Comparison of ENCODE assay signal across 11 cellular contexts in the genomic region with DNA sequence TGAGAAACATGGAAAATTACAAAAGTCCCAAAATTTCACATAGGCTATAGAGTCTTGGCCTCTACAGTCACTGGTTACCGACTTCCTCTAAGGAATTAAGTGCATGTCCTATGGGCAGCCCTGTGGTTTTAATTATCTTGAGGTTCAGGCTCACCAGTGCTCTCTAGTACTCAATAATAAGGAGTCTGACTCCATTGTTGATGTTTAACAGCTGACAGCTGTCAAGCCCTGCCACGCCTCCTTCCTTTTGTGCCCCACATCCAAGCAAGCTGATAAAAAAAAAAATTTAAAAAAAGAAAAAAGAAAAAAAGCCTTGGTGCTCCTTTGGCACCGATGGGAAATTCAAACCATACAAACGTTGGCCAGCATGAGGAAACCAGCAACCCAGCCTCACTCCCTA.
DNase-seq lines count a peak whose midpoint lies in the region; ATAC-seq and TF ChIP-seq lines count a peak whose summit lies in the region.
"Had no signal": no experiment of that assay in that cellular context is flagged by ENCODE, and none has a peak within 500 bp of the region (broad histone marks: within the 10 kb centered on the region; RNA-seq: fewer than 3 reads in every experiment).

No MANE protein-coding gene starts in this region.

- no peak overlapping the region for H3K4me3 Mint-ChIP-seq in stimulated activated naive CD8-positive, alpha-beta T cell treated with anti-CD3 and anti-CD28 coated beads, Interleukin-15, amount 100 ng/mL, for 72 hours
- no peak overlapping the region for H3K4me3 Mint-ChIP-seq in brain
- H3K4me3 Mint-ChIP-seq in activated CD4-positive, alpha-beta T cell treated with anti-CD3 and anti-CD28 coated beads, Interleukin-2, amount 10 ng/mL, durations not matched to agents 24 days and 14 days: no peak overlapping the region
- H3K4me3 Mint-ChIP-seq: T-helper 1 cell treated with Interleukin-12 subunit alpha and Interleukin-12 subunit beta and Interleukin-4 antibody, amounts not matched to agents 30 μg/mL and 1 μg/mL, for 36 hours had no signal

- no peak for TF ChIP-seq CTCF in brain (conservative IDR thresholded peaks at IDR 0.05)

- no peak overlapping the region for H3K27ac Mint-ChIP-seq in stimulated activated naive CD8-positive, alpha-beta T cell treated with anti-CD3 and anti-CD28 coated beads, Interleukin-15, amount 100 ng/mL, for 72 hours
- H3K27ac Mint-ChIP-seq in brain: peak overlapping the region in 3 of 5 experiments; percentile 56 to 92 (median 78)
- no peak overlapping the region for H3K27ac Mint-ChIP-seq in activated CD4-positive, alpha-beta T cell treated with anti-CD3 and anti-CD28 coated beads, Interleukin-2, amount 10 ng/mL, durations not matched to agents 24 days and 14 days
- H3K27ac Mint-ChIP-seq: T-helper 1 cell treated with Interleukin-12 subunit alpha and Interleukin-12 subunit beta and Interleukin-4 antibody, amounts not matched to agents 30 μg/mL and 1 μg/mL, for 36 hours had no signal

- ATAC-seq in stimulated activated naive CD8-positive, alpha-beta T cell treated with anti-CD3 and anti-CD28 coated beads, Interleukin-15, Interleukin-2, amounts not matched to agents 100 U/mL and 50 U/mL, for 24 hours: peak; percentile 12
- ATAC-seq in stimulated activated naive CD8-positive, alpha-beta T cell treated with anti-CD3 and anti-CD28 coated beads, Interleukin-15, amount 100 ng/mL, for 72 hours: no peak
- ATAC-seq: body of pancreas had no signal

- H3K9me3 Mint-ChIP-seq in stimulated activated naive CD8-positive, alpha-beta T cell treated with anti-CD3 and anti-CD28 coated beads, Interleukin-15, amount 100 ng/mL, for 72 hours: peaks cover 0 to 14% of the 10 kb centered on the region in 2 donors
- H3K9me3 Mint-ChIP-seq in brain: peaks cover 8 to 23% (median 21%) of the 10 kb centered on the region in 5 experiments
- no peaks in the 10 kb centered on the region for H3K9me3 Mint-ChIP-seq in activated CD4-positive, alpha-beta T cell treated with anti-CD3 and anti-CD28 coated beads, Interleukin-2, amount 10 ng/mL, durations not matched to agents 24 days and 14 days
- H3K9me3 Mint-ChIP-seq: T-helper 1 cell treated with Interleukin-12 subunit alpha and Interleukin-12 subunit beta and Interleukin-4 antibody, amounts not matched to agents 30 μg/mL and 1 μg/mL, for 36 hours had no signal

- no peak for DNase-seq in stimulated activated naive CD8-positive, alpha-beta T cell treated with anti-CD3 and anti-CD28 coated beads, Interleukin-15, Interleukin-2, amounts not matched to agents 100 U/mL and 50 U/mL, for 24 hours
- no peak for DNase-seq in stimulated activated naive CD8-positive, alpha-beta T cell treated with anti-CD3 and anti-CD28 coated beads, Interleukin-15, amount 100 ng/mL, for 72 hours
- DNase-seq in NCI-H2227 (lab: John Stamatoyannopoulos, UW; ENCODE audit: unreplicated experiment): peak; percentile 30
- DNase-seq in DMS114 treated with DMSO at 0.1 percent for 48 hours (lab: John Stamatoyannopoulos, UW; ENCODE audit: unreplicated experiment): no peak
- no peak for DNase-seq in activated CD8-positive, alpha-beta memory T cell treated with anti-CD3 and anti-CD28 coated beads, Interleukin-2, amount 50 U/mL, for 48 hours
- no peak for DNase-seq in activated CD4-positive, alpha-beta T cell treated with anti-CD3 and anti-CD28 coated beads, Interleukin-2, amount 10 ng/mL, durations not matched to agents 24 days and 14 days
- DNase-seq in GM19238 (ENCODE audit: insufficient read length, low spot score): no peak
- DNase-seq: GOT3 had no signal

- H3K4me1 Mint-ChIP-seq in stimulated activated naive CD8-positive, alpha-beta T cell treated with anti-CD3 and anti-CD28 coated beads, Interleukin-15, amount 100 ng/mL, for 72 hours: peaks cover 44% of the 10 kb centered on the region
- H3K4me1 Mint-ChIP-seq in brain: peaks cover 29% of the 10 kb centered on the region
- peaks cover 41% of the 10 kb centered on the region for H3K4me1 Mint-ChIP-seq in activated CD4-positive, alpha-beta T cell treated with anti-CD3 and anti-CD28 coated beads, Interleukin-2, amount 10 ng/mL, durations not matched to agents 24 days and 14 days

- intact Hi-C loops in activated CD4-positive, alpha-beta T cell treated with anti-CD3 and anti-CD28 coated beads, Interleukin-2, amount 10 ng/mL, durations not matched to agents 24 days and 14 days (cut with micrococcal nuclease): no loop called here

- no peaks in the 10 kb centered on the region for H3K27me3 Mint-ChIP-seq in stimulated activated naive CD8-positive, alpha-beta T cell treated with anti-CD3 and anti-CD28 coated beads, Interleukin-15, amount 100 ng/mL, for 72 hours
- peaks cover 3% of the 10 kb centered on the region for H3K27me3 Mint-ChIP-seq in brain
- H3K27me3 Mint-ChIP-seq in activated CD4-positive, alpha-beta T cell treated with anti-CD3 and anti-CD28 coated beads, Interleukin-2, amount 10 ng/mL, durations not matched to agents 24 days and 14 days: no peaks in the 10 kb centered on the region

- H3K36me3 Mint-ChIP-seq in brain: peaks cover 7% of the 10 kb centered on the region
- H3K36me3 Mint-ChIP-seq in activated CD4-positive, alpha-beta T cell treated with anti-CD3 and anti-CD28 coated beads, Interleukin-2, amount 10 ng/mL, durations not matched to agents 24 days and 14 days (ENCODE audit: low read depth): no peaks in the 10 kb centered on the region

Comparison
In these comparisons a context has a peak if more than half of its experiments do, and no peak if none do; other contexts are left out.
1. H3K27ac Mint-ChIP-seq: peak in brain (3 of 5); none in stimulated activated naive CD8-positive, alpha-beta T cell treated with anti-CD3 and anti-CD28 coated beads, Interleukin-15, amount 100 ng/mL, for 72 hours (0 of 2) and activated CD4-positive, alpha-beta T cell treated with anti-CD3 and anti-CD28 coated beads, Interleukin-2, amount 10 ng/mL, durations not matched to agents 24 days and 14 days (single experiment).